Comparison of ENCODE assay signal across 8 cellular contexts in the genomic region with DNA sequence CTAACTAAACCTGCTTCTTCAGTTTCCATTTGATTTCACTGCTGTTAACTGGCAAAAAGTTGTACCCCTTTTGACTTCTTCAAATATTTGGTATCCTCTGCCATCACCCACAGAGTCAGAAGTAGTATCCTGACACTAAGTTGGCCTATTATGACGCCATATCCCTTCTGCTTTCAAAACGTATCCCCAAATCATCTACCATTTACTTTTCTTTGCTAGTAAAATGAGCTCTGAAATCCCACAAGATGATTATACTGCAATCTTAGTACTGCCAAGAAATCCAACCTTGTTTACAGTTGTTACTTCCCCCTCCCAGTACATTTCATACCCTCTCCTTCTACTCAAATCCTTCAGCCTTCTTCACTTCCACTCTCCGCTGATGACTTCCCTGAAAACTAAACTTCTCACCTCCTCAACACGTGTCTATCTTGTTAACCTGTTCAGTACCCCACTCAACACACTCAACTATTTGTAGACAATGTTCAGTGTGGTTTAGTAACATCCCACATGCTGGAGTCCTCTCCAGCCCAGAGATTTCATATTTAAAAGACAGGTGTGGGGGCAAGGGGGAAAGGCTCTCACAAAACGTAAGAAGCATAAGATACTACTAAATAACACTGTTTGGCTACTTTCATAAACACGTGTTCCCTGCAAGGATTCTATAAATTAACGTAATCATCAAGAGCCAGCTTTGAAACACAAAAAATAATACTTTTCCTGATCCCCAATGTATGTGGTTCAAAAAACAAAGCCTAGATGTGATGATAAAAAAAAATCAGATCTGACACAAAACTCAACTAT. TPM values are rescaled to one million over a fixed set of nuclear protein-coding genes. Genes with fewer than 3 reads are reported as not detected.
A peak's percentile ranks its signal among the peaks of the same experiment; 100 is the strongest.
DNase-seq lines count a peak whose midpoint lies in the region; ATAC-seq, FAIRE-seq and TF ChIP-seq lines count a peak whose summit lies in the region.

No MANE protein-coding gene starts in this region.

- peak overlapping the region; percentile 92 for H3K27ac ChIP-seq in ascending aorta

- TF ChIP-seq POLR2A in lower leg skin (IDR thresholded peaks at IDR 0.05): no peak

- H3K9me3 ChIP-seq in ascending aorta: no peaks in the 10 kb centered on the region

- peak overlapping the region; percentile 99 for H3K27ac Mint-ChIP-seq in type B pancreatic cell

- H3K36me3 Mint-ChIP-seq in type B pancreatic cell: peaks cover 13% of the 10 kb centered on the region

- H3K36me3 ChIP-seq in ascending aorta: peaks cover 0 to 12% of the 10 kb centered on the region in 2 donors

- no peak for DNase-seq in AG09309 (ENCODE audit: low read depth)
- DNase-seq in ascending aorta (ENCODE audit: low spot score in 2 of 2): no peak
- no peak for DNase-seq in lower leg skin (ENCODE audit: low spot score in 2 of 2)
- DNase-seq in type B pancreatic cell (ENCODE audit: extremely low spot score, unreplicated experiment): no peak
- no peak for DNase-seq in LoVo (ENCODE audit: low spot score)
- DNase-seq in HTR-8/SVneo (ENCODE audit: insufficient read length, low spot score): no peak

- H3K4me3 ChIP-seq in AG09309 (ENCODE audit: control insufficient read depth, low read depth, low read length) (peak overlapping the region; percentile 99), ascending aorta (peak overlapping the region; percentile 65 to 85), lower leg skin (ENCODE audit: low read depth, poor library complexity, severe bottlenecking) (peak overlapping the region; percentile 86)

- no peaks in the 10 kb centered on the region for H3K27me3 ChIP-seq in ascending aorta

- TF ChIP-seq CTCF in AG09309 (IDR thresholded peaks at IDR 0.05; ENCODE audit: control insufficient read depth, insufficient read depth, low read depth, low read length, missing control alignments) (no peak), ascending aorta (IDR thresholded peaks at IDR 0.05) (no peak), lower leg skin (IDR thresholded peaks at IDR 0.05) (no peak), type B pancreatic cell (conservative IDR thresholded peaks at IDR 0.05) (no peak)

- H3K4me1 ChIP-seq in ascending aorta: peaks cover 0 to 7% of the 10 kb centered on the region in 2 donors

- peak overlapping the region; percentile 88 for H3K4me3 Mint-ChIP-seq in type B pancreatic cell

- ATAC-seq in HG02759 (IDR thresholded peaks at IDR 0.05; ENCODE audit: unreplicated experiment): peak; percentile 1
- no peak for ATAC-seq in GM19023 (IDR thresholded peaks at IDR 0.05; ENCODE audit: unreplicated experiment)

- WGBS in lower leg skin, 2 donors: 6 to 11% methylated on average over 7 of the region's 7 CpGs

- no peaks in the 10 kb centered on the region for H3K27me3 Mint-ChIP-seq in type B pancreatic cell

- H3K9me3 Mint-ChIP-seq in type B pancreatic cell: no peaks in the 10 kb centered on the region

- intact Hi-C loops in ascending aorta (cut with DNase I): loop anchor here (2.0 to 5.0 kb wide), 5 partner anchors 31 to 518 kb away; a partner anchor contains a TSS
- intact Hi-C loops in lower leg skin (cut with DNase I; ENCODE audit: low total_unique reads): no loop called here

- peaks cover 19% of the 10 kb centered on the region for H3K4me1 Mint-ChIP-seq in type B pancreatic cell (ENCODE audit: unreplicated experiment)

- FAIRE-seq in HTR-8/SVneo (lab: Jason Lieb, UNC): no peak

RNA-seq across cellular contexts. Expression of a gene that starts 1.3 kb away (rescaled TPM):
- total RNA-seq in ascending aorta (13.3 TPM), lower leg skin (10 to 100 TPM; 22.7 to 42.7 (median 27.3) TPM), type B pancreatic cell (ENCODE audit: low replicate concordance) (20.0 and 23.3 TPM in 2 replicates)
